ENCODE assay signal across 1 cellular context in genomic region chr1:154151311-154151710, GRCh38.
TF ChIP-seq lines count a peak whose summit lies in the region.

No MANE protein-coding gene starts in this region.

TF ChIP-seq in K562, 482 proteins besides CTCF, POLR2A, EP300 and RAD21:
- TF ChIP-seq SIN3A (IDR thresholded peaks at IDR 0.05; ENCODE audit: borderline replicate concordance in 2 of 2, control insufficient read depth in 1 of 2, low read depth in 2 of 2, low read length in 2 of 2): no peak
- TF ChIP-seq DIDO1 (tag; IDR thresholded peaks at IDR 0.05; ENCODE audit: low read depth): no peak
- peak; percentile 60; the same call in 1 of the 2 replicates for TF ChIP-seq MAFG (tag; conservative IDR thresholded peaks at IDR 0.05)
- TF ChIP-seq ZNF316 (IDR thresholded peaks at IDR 0.05): peak; percentile 89
- no peak for TF ChIP-seq ZNF174 (CRISPR knock-in tag; IDR thresholded peaks at IDR 0.05)
- no peak for TF ChIP-seq MBD2 (IDR thresholded peaks at IDR 0.05; ENCODE audit: borderline replicate concordance, low read depth)
- TF ChIP-seq MAFK (IDR thresholded peaks at IDR 0.05; ENCODE audit: low read length): peak; percentile 62; the same call in 1 of the 2 replicates
- TF ChIP-seq E2F4 (CRISPR knock-in tag; IDR thresholded peaks at IDR 0.05; ENCODE audit: low read depth): no peak
- no peak for TF ChIP-seq CLOCK (CRISPR knock-in tag; IDR thresholded peaks at IDR 0.05; ENCODE audit: borderline replicate concordance)
- no peak for TF ChIP-seq NCOA4 (IDR thresholded peaks at IDR 0.05; ENCODE audit: partially characterized antibody)
- TF ChIP-seq GTF2E2 (tag; IDR thresholded peaks at IDR 0.05): no peak
- no peak for TF ChIP-seq ZNF239 (CRISPR knock-in tag; IDR thresholded peaks at IDR 0.05)
- no peak for TF ChIP-seq MYNN (IDR thresholded peaks at IDR 0.05)
- no peak for TF ChIP-seq MYNN (CRISPR knock-in tag; IDR thresholded peaks at IDR 0.05)
- TF ChIP-seq ZNF436 (CRISPR knock-in tag; IDR thresholded peaks at IDR 0.05): no peak
- no peak for TF ChIP-seq ZNF408 (CRISPR knock-in tag; IDR thresholded peaks at IDR 0.05; ENCODE audit: low read depth)
- no peak for TF ChIP-seq TCF15 (CRISPR knock-in tag; IDR thresholded peaks at IDR 0.05)
- no peak for TF ChIP-seq BCOR (IDR thresholded peaks at IDR 0.05)
- TF ChIP-seq NFE2L1 (tag; IDR thresholded peaks at IDR 0.05; ENCODE audit: borderline replicate concordance, low read depth): no peak
- TF ChIP-seq ZNF224 (CRISPR knock-in tag; IDR thresholded peaks at IDR 0.05): no peak
- TF ChIP-seq CGGBP1 (CRISPR knock-in tag; IDR thresholded peaks at IDR 0.05): no peak
- TF ChIP-seq ZNF589 (CRISPR knock-in tag; IDR thresholded peaks at IDR 0.05; ENCODE audit: low read depth): no peak
- TF ChIP-seq TCF7 (IDR thresholded peaks at IDR 0.05; ENCODE audit: borderline replicate concordance): no peak
- TF ChIP-seq MAFF (IDR thresholded peaks at IDR 0.05; ENCODE audit: low read length): peak; percentile 63; the same call in 1 of the 2 replicates
- no peak for TF ChIP-seq XRCC3 (IDR thresholded peaks at IDR 0.05)
- no peak for TF ChIP-seq ZBTB12 (CRISPR knock-in tag; IDR thresholded peaks at IDR 0.05)
- peak; percentile 85 for TF ChIP-seq C11orf30 (IDR thresholded peaks at IDR 0.05; ENCODE audit: low read depth)
